Comparison of ENCODE assay signal across 1 cellular context in the genomic region with DNA sequence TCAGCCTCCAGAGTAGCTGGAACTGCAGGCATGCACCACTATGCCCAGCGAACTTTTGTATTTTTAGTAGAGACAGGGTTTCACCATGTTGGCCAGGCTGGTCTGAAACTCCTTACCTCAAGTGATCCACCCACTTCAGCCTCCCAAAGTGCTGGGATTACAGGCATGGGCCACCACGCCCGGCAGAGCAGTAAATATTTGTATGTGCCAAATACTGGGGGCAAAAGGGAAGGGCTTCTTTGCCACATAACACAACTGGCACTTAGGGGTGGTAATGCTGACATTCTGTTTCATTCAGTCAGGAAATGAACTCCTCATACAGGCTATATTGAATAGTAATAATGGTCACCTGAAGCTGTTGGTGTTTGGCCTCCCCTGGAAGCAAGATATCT.
TF ChIP-seq lines count a peak whose summit lies in the region.

No MANE protein-coding gene starts in this region.

TF ChIP-seq in GM23338, 12 proteins besides CTCF, POLR2A, EP300 and RAD21 (continued from another document):
- TF ChIP-seq STAT1 (IDR thresholded peaks at IDR 0.05; ENCODE audit: unreplicated experiment) = no peak
- no peak for TF ChIP-seq ZNF331 (CRISPR knock-in tag; IDR thresholded peaks at IDR 0.05; ENCODE audit: low read depth)
- TF ChIP-seq, protein P1, sequence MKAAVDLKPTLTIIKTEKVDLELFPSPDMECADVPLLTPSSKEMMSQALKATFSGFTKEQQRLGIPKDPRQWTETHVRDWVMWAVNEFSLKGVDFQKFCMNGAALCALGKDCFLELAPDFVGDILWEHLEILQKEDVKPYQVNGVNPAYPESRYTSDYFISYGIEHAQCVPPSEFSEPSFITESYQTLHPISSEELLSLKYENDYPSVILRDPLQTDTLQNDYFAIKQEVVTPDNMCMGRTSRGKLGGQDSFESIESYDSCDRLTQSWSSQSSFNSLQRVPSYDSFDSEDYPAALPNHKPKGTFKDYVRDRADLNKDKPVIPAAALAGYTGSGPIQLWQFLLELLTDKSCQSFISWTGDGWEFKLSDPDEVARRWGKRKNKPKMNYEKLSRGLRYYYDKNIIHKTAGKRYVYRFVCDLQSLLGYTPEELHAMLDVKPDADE (IDR thresholded peaks at IDR 0.05) = no peak
- no peak for TF ChIP-seq EZH2 (IDR thresholded peaks at IDR 0.05; ENCODE audit: low read depth, unreplicated experiment)
- TF ChIP-seq, protein P2, sequence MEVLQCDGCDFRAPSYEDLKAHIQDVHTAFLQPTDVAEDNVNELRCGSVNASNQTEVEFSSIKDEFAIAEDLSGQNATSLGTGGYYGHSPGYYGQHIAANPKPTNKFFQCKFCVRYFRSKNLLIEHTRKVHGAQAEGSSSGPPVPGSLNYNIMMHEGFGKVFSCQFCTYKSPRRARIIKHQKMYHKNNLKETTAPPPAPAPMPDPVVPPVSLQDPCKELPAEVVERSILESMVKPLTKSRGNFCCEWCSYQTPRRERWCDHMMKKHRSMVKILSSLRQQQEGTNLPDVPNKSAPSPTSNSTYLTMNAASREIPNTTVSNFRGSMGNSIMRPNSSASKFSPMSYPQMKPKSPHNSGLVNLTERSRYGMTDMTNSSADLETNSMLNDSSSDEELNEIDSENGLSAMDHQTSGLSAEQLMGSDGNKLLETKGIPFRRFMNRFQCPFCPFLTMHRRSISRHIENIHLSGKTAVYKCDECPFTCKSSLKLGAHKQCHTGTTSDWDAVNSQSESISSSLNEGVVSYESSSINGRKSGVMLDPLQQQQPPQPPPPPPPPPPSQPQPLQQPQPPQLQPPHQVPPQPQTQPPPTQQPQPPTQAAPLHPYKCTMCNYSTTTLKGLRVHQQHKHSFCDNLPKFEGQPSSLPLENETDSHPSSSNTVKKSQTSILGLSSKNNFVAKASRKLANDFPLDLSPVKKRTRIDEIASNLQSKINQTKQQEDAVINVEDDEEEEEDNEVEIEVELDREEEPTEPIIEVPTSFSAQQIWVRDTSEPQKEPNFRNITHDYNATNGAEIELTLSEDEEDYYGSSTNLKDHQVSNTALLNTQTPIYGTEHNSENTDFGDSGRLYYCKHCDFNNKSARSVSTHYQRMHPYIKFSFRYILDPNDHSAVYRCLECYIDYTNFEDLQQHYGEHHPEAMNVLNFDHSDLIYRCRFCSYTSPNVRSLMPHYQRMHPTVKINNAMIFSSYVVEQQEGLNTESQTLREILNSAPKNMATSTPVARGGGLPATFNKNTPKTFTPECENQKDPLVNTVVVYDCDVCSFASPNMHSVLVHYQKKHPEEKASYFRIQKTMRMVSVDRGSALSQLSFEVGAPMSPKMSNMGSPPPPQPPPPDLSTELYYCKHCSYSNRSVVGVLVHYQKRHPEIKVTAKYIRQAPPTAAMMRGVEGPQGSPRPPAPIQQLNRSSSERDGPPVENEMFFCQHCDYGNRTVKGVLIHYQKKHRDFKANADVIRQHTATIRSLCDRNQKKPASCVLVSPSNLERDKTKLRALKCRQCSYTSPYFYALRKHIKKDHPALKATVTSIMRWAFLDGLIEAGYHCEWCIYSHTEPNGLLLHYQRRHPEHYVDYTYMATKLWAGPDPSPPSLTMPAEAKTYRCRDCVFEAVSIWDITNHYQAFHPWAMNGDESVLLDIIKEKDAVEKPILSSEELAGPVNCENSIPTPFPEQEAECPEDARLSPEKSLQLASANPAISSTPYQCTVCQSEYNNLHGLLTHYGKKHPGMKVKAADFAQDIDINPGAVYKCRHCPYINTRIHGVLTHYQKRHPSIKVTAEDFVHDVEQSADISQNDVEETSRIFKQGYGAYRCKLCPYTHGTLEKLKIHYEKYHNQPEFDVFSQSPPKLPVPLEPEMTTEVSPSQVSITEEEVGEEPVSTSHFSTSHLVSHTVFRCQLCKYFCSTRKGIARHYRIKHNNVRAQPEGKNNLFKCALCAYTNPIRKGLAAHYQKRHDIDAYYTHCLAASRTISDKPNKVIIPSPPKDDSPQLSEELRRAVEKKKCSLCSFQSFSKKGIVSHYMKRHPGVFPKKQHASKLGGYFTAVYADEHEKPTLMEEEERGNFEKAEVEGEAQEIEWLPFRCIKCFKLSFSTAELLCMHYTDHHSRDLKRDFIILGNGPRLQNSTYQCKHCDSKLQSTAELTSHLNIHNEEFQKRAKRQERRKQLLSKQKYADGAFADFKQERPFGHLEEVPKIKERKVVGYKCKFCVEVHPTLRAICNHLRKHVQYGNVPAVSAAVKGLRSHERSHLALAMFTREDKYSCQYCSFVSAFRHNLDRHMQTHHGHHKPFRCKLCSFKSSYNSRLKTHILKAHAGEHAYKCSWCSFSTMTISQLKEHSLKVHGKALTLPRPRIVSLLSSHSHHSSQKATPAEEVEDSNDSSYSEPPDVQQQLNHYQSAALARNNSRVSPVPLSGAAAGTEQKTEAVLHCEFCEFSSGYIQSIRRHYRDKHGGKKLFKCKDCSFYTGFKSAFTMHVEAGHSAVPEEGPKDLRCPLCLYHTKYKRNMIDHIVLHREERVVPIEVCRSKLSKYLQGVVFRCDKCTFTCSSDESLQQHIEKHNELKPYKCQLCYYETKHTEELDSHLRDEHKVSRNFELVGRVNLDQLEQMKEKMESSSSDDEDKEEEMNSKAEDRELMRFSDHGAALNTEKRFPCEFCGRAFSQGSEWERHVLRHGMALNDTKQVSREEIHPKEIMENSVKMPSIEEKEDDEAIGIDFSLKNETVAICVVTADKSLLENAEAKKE (CRISPR knock-in tag; IDR thresholded peaks at IDR 0.05) = no peak
- no peak for TF ChIP-seq NANOG (IDR thresholded peaks at IDR 0.05; ENCODE audit: borderline replicate concordance)
- no peak for TF ChIP-seq ZNF114 (CRISPR knock-in tag; IDR thresholded peaks at IDR 0.05)
- no peak for TF ChIP-seq POLR2AphosphoS5 (IDR thresholded peaks at IDR 0.05; ENCODE audit: low read depth)
- TF ChIP-seq EZH2phosphoT487 (IDR thresholded peaks at IDR 0.05; ENCODE audit: unreplicated experiment) = no peak
- no peak for TF ChIP-seq JUNB (IDR thresholded peaks at IDR 0.05; ENCODE audit: unreplicated experiment)
- no peak for TF ChIP-seq CREB1 (CRISPR knock-in tag; IDR thresholded peaks at IDR 0.05; ENCODE audit: low read depth)
